In the genomic region with DNA sequence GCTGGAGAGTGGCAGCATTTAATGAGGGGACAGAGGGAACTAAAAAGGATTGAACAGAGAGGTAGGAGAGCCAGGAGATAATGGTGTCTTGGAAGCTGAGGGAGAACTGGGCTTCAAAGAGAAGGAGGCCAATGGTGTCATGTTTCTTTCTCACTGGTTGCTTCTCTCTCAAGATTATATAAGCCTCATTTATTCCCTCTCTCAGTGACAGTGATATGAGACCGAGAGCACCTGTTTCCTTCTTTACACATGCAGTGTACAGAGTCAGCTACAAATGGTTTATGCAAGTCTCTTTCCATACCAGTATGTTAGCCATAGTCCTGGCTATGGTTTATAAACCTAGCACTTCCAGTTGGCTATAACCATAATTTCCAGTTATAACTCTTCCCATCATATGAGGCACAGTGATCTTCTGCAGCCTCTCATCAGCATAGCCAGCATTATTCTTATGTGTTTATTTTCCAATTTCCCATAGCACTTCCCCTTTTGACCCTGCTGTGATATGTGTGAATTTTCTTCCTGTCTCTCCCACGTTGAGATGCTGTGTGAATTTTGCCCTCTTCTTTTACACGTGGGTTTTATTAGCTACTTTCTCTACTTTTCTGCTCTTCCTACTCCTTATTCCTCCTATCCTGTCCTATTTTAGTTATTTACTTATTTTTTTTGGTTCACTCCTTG, we compare ENCODE assay signal across 1 cellular context.
TF ChIP-seq lines count a peak whose summit lies in the region.

No MANE protein-coding gene starts in this region.

TF ChIP-seq in HepG2, 621 proteins besides CTCF, POLR2A, EP300 and RAD21 (continued from another document):
- TF ChIP-seq, protein P1, sequence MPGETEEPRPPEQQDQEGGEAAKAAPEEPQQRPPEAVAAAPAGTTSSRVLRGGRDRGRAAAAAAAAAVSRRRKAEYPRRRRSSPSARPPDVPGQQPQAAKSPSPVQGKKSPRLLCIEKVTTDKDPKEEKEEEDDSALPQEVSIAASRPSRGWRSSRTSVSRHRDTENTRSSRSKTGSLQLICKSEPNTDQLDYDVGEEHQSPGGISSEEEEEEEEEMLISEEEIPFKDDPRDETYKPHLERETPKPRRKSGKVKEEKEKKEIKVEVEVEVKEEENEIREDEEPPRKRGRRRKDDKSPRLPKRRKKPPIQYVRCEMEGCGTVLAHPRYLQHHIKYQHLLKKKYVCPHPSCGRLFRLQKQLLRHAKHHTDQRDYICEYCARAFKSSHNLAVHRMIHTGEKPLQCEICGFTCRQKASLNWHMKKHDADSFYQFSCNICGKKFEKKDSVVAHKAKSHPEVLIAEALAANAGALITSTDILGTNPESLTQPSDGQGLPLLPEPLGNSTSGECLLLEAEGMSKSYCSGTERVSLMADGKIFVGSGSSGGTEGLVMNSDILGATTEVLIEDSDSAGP (CRISPR knock-in tag; IDR thresholded peaks at IDR 0.05; ENCODE audit: borderline replicate concordance), result no peak
- TF ChIP-seq SP2 (CRISPR knock-in tag; IDR thresholded peaks at IDR 0.05) (no peak), ZSCAN29 (CRISPR knock-in tag; conservative IDR thresholded peaks at IDR 0.05) (no peak), MED1 (CRISPR knock-in tag; IDR thresholded peaks at IDR 0.05) (no peak), ZNF589 (CRISPR knock-in tag; conservative IDR thresholded peaks at IDR 0.05) (no peak), ZNF33B (CRISPR knock-in tag; IDR thresholded peaks at IDR 0.05) (no peak), SMYD3 (CRISPR knock-in tag; IDR thresholded peaks at IDR 0.05) (no peak), ZNF333 (CRISPR knock-in tag; IDR thresholded peaks at IDR 0.05; ENCODE audit: borderline replicate concordance) (no peak), MAZ (IDR thresholded peaks at IDR 0.05; ENCODE audit: borderline replicate concordance, low read depth, low read length) (no peak), MAZ (CRISPR knock-in tag; IDR thresholded peaks at IDR 0.05; ENCODE audit: low read depth) (no peak), MTF1 (CRISPR knock-in tag; IDR thresholded peaks at IDR 0.05) (no peak), MIER3 (CRISPR knock-in tag; IDR thresholded peaks at IDR 0.05; ENCODE audit: borderline replicate concordance) (no peak), ZNF138 (CRISPR knock-in tag; IDR thresholded peaks at IDR 0.05; ENCODE audit: low read depth) (no peak)
- TF ChIP-seq, protein P2, sequence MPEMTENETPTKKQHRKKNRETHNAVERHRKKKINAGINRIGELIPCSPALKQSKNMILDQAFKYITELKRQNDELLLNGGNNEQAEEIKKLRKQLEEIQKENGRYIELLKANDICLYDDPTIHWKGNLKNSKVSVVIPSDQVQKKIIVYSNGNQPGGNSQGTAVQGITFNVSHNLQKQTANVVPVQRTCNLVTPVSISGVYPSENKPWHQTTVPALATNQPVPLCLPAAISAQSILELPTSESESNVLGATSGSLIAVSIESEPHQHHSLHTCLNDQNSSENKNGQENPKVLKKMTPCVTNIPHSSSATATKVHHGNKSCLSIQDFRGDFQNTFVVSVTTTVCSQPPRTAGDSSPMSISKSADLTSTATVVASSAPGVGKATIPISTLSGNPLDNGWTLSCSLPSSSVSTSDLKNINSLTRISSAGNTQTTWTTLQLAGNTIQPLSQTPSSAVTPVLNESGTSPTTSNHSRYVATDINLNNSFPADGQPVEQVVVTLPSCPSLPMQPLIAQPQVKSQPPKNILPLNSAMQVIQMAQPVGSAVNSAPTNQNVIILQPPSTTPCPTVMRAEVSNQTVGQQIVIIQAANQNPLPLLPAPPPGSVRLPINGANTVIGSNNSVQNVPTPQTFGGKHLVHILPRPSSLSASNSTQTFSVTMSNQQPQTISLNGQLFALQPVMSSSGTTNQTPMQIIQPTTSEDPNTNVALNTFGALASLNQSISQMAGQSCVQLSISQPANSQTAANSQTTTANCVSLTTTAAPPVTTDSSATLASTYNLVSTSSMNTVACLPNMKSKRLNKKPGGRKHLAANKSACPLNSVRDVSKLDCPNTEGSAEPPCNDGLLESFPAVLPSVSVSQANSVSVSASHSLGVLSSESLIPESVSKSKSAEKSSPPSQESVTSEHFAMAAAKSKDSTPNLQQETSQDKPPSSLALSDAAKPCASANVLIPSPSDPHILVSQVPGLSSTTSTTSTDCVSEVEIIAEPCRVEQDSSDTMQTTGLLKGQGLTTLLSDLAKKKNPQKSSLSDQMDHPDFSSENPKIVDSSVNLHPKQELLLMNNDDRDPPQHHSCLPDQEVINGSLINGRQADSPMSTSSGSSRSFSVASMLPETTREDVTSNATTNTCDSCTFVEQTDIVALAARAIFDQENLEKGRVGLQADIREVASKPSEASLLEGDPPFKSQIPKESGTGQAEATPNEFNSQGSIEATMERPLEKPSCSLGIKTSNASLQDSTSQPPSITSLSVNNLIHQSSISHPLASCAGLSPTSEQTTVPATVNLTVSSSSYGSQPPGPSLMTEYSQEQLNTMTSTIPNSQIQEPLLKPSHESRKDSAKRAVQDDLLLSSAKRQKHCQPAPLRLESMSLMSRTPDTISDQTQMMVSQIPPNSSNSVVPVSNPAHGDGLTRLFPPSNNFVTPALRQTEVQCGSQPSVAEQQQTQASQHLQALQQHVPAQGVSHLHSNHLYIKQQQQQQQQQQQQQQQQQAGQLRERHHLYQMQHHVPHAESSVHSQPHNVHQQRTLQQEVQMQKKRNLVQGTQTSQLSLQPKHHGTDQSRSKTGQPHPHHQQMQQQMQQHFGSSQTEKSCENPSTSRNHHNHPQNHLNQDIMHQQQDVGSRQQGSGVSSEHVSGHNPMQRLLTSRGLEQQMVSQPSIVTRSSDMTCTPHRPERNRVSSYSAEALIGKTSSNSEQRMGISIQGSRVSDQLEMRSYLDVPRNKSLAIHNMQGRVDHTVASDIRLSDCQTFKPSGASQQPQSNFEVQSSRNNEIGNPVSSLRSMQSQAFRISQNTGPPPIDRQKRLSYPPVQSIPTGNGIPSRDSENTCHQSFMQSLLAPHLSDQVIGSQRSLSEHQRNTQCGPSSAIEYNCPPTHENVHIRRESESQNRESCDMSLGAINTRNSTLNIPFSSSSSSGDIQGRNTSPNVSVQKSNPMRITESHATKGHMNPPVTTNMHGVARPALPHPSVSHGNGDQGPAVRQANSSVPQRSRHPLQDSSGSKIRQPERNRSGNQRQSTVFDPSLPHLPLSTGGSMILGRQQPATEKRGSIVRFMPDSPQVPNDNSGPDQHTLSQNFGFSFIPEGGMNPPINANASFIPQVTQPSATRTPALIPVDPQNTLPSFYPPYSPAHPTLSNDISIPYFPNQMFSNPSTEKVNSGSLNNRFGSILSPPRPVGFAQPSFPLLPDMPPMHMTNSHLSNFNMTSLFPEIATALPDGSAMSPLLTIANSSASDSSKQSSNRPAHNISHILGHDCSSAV (CRISPR knock-in tag; IDR thresholded peaks at IDR 0.05; ENCODE audit: borderline replicate concordance), result no peak
- TF ChIP-seq, protein P3, sequence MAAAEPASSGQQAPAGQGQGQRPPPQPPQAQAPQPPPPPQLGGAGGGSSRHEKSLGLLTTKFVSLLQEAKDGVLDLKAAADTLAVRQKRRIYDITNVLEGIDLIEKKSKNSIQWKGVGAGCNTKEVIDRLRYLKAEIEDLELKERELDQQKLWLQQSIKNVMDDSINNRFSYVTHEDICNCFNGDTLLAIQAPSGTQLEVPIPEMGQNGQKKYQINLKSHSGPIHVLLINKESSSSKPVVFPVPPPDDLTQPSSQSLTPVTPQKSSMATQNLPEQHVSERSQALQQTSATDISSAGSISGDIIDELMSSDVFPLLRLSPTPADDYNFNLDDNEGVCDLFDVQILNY (CRISPR knock-in tag; conservative IDR thresholded peaks at IDR 0.05), result no peak
- TF ChIP-seq, protein P4, sequence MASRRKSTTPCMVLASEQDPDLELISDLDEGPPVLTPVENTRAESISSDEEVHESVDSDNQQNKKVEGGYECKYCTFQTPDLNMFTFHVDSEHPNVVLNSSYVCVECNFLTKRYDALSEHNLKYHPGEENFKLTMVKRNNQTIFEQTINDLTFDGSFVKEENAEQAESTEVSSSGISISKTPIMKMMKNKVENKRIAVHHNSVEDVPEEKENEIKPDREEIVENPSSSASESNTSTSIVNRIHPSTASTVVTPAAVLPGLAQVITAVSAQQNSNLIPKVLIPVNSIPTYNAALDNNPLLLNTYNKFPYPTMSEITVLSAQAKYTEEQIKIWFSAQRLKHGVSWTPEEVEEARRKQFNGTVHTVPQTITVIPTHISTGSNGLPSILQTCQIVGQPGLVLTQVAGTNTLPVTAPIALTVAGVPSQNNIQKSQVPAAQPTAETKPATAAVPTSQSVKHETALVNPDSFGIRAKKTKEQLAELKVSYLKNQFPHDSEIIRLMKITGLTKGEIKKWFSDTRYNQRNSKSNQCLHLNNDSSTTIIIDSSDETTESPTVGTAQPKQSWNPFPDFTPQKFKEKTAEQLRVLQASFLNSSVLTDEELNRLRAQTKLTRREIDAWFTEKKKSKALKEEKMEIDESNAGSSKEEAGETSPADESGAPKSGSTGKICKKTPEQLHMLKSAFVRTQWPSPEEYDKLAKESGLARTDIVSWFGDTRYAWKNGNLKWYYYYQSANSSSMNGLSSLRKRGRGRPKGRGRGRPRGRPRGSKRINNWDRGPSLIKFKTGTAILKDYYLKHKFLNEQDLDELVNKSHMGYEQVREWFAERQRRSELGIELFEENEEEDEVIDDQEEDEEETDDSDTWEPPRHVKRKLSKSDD (CRISPR knock-in tag; IDR thresholded peaks at IDR 0.05; ENCODE audit: low read depth), result no peak
